Comparison of ENCODE assay signal across 13 cellular contexts in genomic region chr18:76460482-76460881, GRCh38. TPM values are rescaled to one million over a fixed set of nuclear protein-coding genes. Genes with fewer than 3 reads are reported as not detected.
A peak's percentile ranks its signal among the peaks of the same experiment; 100 is the strongest.
DNase-seq lines count a peak whose midpoint lies in the region; ATAC-seq and TF ChIP-seq lines count a peak whose summit lies in the region.
"Had no signal": no experiment of that assay in that cellular context is flagged by ENCODE, and none has a peak within 500 bp of the region (broad histone marks: within the 10 kb centered on the region; RNA-seq: fewer than 3 reads in every experiment).

No MANE protein-coding gene starts in this region.

- H3K4me1 ChIP-seq in SJSA1 (replicated peaks) (peaks cover 50% of the 10 kb centered on the region), fibroblast of lung (ENCODE audit: control insufficient read depth, extremely low read depth, insufficient read depth, low read length) (peaks cover 13% of the 10 kb centered on the region), psoas muscle (peaks cover 40% of the 10 kb centered on the region)

- POLR2A ChIA-PET in AG04450 (lab: Yijun Ruan, JAX): interaction anchor here (0.6 to 1.3 kb wide), 2 partner anchors 9 to 44 kb away, joined by 4 to 6 read pairs; no protein-coding TSS in a partner anchor

- DNase-seq in AG04450 (ENCODE audit: low read depth, low spot score): no peak
- DNase-seq in SJSA1 (ENCODE audit: low read depth in 1 of 2, low spot score in 2 of 2): no peak
- peak; percentile 25 to 56 for DNase-seq in fibroblast of lung (ENCODE audit: low read depth in 2 of 2)
- DNase-seq in psoas muscle: no peak
- no peak for DNase-seq in SW480 (ENCODE audit: low spot score)
- DNase-seq: activated T-cell treated with anti-CD3 and anti-CD28 coated beads, Interleukin-2, amount 50 U/mL, for 1 hour; DND-41; immature natural killer cell; NCI-H1417 treated with DMSO at 0.1 percent for 48 hours; SIG-M5 had no signal

- whole genome bisulfite sequencing in psoas muscle, 3 donors: 55 to 65% (median 55%) methylated on average over 9 of the region's 9 CpGs

- H3K9me3 ChIP-seq in AG04450 (ENCODE audit: control insufficient read depth, insufficient read depth, low read length): peaks cover 4% of the 10 kb centered on the region; the same call in 1 of the 2 replicates
- no peaks in the 10 kb centered on the region for H3K9me3 ChIP-seq in SJSA1 (replicated peaks)
- no peaks in the 10 kb centered on the region for H3K9me3 ChIP-seq in fibroblast of lung (ENCODE audit: control insufficient read depth, insufficient read depth, low read depth, low read length)
- H3K9me3 ChIP-seq in psoas muscle: no peaks in the 10 kb centered on the region

- H4K20me1 ChIP-seq in fibroblast of lung (ENCODE audit: control insufficient read depth, extremely low read depth, insufficient read depth, low read length): no peaks in the 10 kb centered on the region

- CTCF ChIA-PET in AG04450 (lab: Charles Lee): interaction anchor here (1.0 kb wide), 1 partner anchor 161 kb away, joined by 4 read pairs; no protein-coding TSS in a partner anchor

- no peak overlapping the region for H3K9ac ChIP-seq in fibroblast of lung (ENCODE audit: insufficient read depth, low read length)

- H3K27me3 ChIP-seq in AG04450 (ENCODE audit: control insufficient read depth, insufficient read depth, low read length) (no peaks in the 10 kb centered on the region), SJSA1 (replicated peaks) (no peaks in the 10 kb centered on the region), fibroblast of lung (ENCODE audit: control insufficient read depth, insufficient read depth, low read length) (no peaks in the 10 kb centered on the region), psoas muscle (ENCODE audit: insufficient read depth in 3 of 3, low read length in 2 of 3) (no peaks in the 10 kb centered on the region)

- ATAC-seq in psoas muscle (no peak), HG03159 (IDR thresholded peaks at IDR 0.05; ENCODE audit: unreplicated experiment) (no peak), HG02642 (IDR thresholded peaks at IDR 0.05; ENCODE audit: poor library complexity, unreplicated experiment) (no peak)
- ATAC-seq in activated CD4-positive, CD25-positive, alpha-beta regulatory T cell treated with anti-CD3 and anti-CD28 coated beads, Interleukin-2, amount 50 U/mL, for 24 hours: no peak

- H3K36me3 ChIP-seq in SJSA1 (peaks cover 12% of the 10 kb centered on the region), fibroblast of lung (ENCODE audit: control insufficient read depth, insufficient read depth, low read length) (peaks cover 5% of the 10 kb centered on the region), psoas muscle (ENCODE audit: insufficient read depth in 1 of 2, low read depth in 1 of 2) (no peaks in the 10 kb centered on the region)

- peak overlapping the region; percentile 99 for H3K27ac ChIP-seq in AG04450 (ENCODE audit: low read depth, low read length)
- peak overlapping the region; percentile 92 for H3K27ac ChIP-seq in SJSA1
- H3K27ac ChIP-seq in fibroblast of lung (ENCODE audit: insufficient read depth, low read length): peak overlapping the region; percentile 91
- peak overlapping the region; percentile 90 for H3K27ac ChIP-seq in psoas muscle

- TF ChIP-seq CTCF in AG04450 (IDR thresholded peaks at IDR 0.05; ENCODE audit: low read depth, low read length) (no peak), fibroblast of lung (conservative IDR thresholded peaks at IDR 0.05 in 1 of 2, IDR thresholded peaks at IDR 0.05 in 1 of 2; ENCODE audit: low read depth in 1 of 2, low read length in 2 of 2) (no peak), psoas muscle (IDR thresholded peaks at IDR 0.05) (no peak)

- H3K79me2 ChIP-seq in fibroblast of lung (ENCODE audit: control insufficient read depth, insufficient read depth, low read length): peaks cover 66% of the 10 kb centered on the region

- no peak overlapping the region for H3K4me3 ChIP-seq in AG04450 (ENCODE audit: low read depth, low read length)
- H3K4me3 ChIP-seq in SJSA1: no peak overlapping the region
- peak overlapping the region in 1 of 4 experiments; percentile 3 for H3K4me3 ChIP-seq in fibroblast of lung (replicated peaks in 1 of 4; ENCODE audit: control extremely low read depth in 1 of 4, insufficient read depth in 1 of 4, low read depth in 3 of 4, low read length in 4 of 4)
- H3K4me3 ChIP-seq in psoas muscle: peak overlapping the region; percentile 49

- intact Hi-C loops in psoas muscle (cut with DNase I): loop anchor here in 1 of 2 donors (5.0 kb wide), 1 partner anchor 747 kb away; no protein-coding TSS in a partner anchor

- no peak overlapping the region for H2AFZ ChIP-seq in fibroblast of lung (ENCODE audit: low read length)

- H3K4me2 ChIP-seq in fibroblast of lung (ENCODE audit: extremely low read depth, insufficient read depth, low read length): peak overlapping the region; percentile 74

RNA-seq across cellular contexts. Expression of gene ZNF516, which starts 34.6 kb away (rescaled TPM):
- polyA plus RNA-seq in AG04450 (2011; rRNA removed) (15.0 and 15.5 TPM in 2 replicates), fibroblast of lung (7.9 and 12.0 TPM in 2 replicates), psoas muscle (1 to 10 TPM; 2.4 to 8.1 (median 2.7) TPM)
- 46.5 and 50.4 TPM in 2 replicates for polyA minus RNA-seq in AG04450 (2011; rRNA and poly(A)+ RNA removed)
- total RNA-seq in SJSA1 (2014; rRNA removed; shearing (Covaris generic)): 9.0 and 17.4 TPM in 2 replicates
- total RNA-seq in fibroblast of lung (28.0 and 32.7 TPM in 2 replicates), psoas muscle (10 to 100 TPM in 3 of 4 donors, 1 to 10 TPM in 1; 9.6 to 20.6 (median 17.2) TPM)
- 12.1 and 15.4 TPM in 2 replicates for polyA plus RNA-seq in fibroblast of lung (2012)
- 12.6 and 13.6 TPM in 2 replicates for polyA minus RNA-seq in fibroblast of lung (ENCODE audit: low replicate concordance)

Comparison
In these comparisons a context has a peak if more than half of its experiments do, and no peak if none do; other contexts are left out.
1. DNase-seq: peak in fibroblast of lung (2 of 2); none in AG04450 (single experiment), SJSA1 (0 of 2), psoas muscle (0 of 2) and SW480 (single experiment).
2. Peak in every context shown above with its lines, with median percentiles within 50 percentile points of each other: H3K27ac ChIP-seq.